In the genomic region with DNA sequence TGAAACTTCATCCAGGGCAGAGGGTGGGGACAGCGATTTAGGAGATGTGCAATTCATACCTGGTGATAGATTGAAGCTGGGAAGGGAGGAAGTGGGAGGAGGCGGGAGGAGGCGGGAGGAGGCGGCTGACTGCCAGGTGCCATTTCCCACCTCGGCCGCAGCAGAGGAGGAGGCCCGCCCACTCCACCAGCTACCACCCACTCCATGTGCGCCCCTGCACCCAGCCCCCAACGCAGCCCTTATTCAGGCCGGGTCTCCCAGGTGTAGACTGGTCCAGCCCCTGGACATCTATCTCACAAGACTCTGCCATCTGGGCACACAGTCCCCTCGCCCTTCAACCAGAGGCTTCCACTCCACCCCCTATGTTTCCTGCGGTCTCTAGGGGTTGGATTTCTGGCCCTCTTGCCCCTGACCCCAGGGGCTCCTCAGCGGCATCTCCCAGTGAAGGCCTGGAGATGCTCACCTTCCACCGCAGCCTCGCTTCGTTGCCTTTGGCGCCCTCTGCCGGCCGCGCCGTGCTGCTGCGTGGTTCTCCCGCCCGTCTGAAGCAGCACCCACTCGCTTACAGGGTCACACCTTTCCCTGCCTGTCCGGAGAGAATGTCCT, we compare ENCODE assay signal across 1 cellular context.
A peak's percentile ranks its signal among the peaks of the same experiment; 100 is the strongest.
TF ChIP-seq lines count a peak whose summit lies in the region.

No MANE protein-coding gene starts in this region.

TF ChIP-seq in HepG2, 621 proteins besides CTCF, POLR2A, EP300 and RAD21 (continued from another document and continues in another):
- TF ChIP-seq, protein P1, sequence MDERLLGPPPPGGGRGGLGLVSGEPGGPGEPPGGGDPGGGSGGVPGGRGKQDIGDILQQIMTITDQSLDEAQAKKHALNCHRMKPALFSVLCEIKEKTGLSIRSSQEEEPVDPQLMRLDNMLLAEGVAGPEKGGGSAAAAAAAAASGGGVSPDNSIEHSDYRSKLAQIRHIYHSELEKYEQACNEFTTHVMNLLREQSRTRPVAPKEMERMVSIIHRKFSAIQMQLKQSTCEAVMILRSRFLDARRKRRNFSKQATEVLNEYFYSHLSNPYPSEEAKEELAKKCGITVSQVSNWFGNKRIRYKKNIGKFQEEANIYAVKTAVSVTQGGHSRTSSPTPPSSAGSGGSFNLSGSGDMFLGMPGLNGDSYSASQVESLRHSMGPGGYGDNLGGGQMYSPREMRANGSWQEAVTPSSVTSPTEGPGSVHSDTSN (CRISPR knock-in tag; IDR thresholded peaks at IDR 0.05), result no peak
- no peak for TF ChIP-seq PAX8 (CRISPR knock-in tag; IDR thresholded peaks at IDR 0.05; ENCODE audit: borderline replicate concordance)
- TF ChIP-seq, protein P2, sequence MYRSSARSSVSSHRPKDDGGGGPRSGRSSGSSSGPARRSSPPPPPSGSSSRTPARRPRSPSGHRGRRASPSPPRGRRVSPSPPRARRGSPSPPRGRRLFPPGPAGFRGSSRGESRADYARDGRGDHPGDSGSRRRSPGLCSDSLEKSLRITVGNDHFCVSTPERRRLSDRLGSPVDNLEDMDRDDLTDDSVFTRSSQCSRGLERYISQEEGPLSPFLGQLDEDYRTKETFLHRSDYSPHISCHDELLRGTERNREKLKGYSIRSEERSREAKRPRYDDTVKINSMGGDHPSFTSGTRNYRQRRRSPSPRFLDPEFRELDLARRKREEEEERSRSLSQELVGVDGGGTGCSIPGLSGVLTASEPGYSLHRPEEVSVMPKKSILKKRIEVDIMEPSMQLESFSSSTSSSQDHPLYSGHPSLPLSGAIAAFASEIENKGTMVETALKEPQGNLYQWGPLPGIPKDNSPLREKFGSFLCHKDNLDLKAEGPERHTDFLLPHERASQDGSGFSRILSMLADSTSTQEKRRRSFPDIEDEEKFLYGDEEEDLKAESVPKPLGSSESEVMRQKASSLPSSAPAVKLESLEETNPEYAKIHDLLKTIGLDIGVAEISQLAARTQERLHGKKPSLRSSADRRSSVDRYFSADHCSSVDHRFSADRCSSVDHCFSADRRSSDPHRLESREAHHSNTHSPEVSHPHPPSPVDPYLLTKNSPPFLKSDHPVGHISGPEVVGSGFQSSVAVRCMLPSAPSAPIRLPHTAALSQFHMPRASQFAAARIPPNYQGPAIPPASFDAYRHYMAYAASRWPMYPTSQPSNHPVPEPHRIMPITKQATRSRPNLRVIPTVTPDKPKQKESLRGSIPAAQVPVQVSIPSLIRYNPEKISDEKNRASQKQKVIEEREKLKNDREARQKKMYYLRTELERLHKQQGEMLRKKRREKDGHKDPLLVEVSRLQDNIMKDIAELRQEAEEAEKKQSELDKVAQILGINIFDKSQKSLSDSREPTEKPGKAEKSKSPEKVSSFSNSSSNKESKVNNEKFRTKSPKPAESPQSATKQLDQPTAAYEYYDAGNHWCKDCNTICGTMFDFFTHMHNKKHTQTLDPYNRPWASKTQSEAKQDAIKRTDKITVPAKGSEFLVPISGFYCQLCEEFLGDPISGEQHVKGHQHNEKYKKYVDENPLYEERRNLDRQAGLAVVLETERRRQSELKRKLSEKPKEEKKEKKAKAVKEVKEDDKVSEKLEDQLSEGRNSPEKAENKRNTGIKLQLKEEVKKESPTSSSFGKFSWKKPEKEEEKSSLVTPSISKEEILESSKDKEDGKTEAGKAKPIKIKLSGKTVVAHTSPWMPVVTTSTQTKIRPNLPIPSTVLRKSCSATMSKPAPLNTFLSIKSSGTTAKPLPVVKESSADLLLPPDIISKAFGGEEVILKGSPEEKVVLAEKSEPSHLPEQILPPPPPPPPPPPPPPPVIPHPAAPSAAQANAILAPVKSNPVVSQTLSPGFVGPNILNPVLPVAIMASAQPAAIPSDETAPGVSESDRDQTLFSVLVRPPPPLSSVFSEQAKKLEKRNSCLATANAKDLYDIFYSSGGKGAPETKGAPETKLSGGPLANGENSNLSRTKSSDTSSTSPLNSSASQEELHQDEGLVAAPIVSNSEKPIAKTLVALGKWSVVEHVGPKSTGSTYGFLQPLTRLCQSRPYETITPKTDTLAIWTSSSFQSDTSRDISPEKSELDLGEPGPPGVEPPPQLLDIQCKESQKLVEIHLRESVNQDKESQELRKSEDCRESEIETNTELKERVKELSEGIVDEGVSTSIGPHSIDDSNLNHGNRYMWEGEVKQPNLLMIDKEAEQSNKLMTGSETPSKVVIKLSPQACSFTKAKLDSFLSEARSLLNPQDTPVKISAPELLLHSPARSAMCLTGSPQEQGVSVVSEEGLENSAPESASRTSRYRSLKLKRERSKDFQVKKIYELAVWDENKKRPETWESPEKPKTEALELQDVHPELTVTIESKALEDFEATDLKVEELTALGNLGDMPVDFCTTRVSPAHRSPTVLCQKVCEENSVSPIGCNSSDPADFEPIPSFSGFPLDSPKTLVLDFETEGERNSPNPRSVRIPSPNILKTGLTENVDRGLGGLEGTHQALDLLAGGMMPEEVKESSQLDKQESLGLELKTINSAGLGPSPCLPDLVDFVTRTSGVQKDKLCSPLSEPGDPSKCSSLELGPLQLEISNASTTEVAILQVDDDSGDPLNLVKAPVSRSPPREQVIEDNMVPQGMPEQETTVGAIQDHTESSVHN (CRISPR knock-in tag; IDR thresholded peaks at IDR 0.05), result no peak
- TF ChIP-seq ZSCAN30 (CRISPR knock-in tag; IDR thresholded peaks at IDR 0.05), result no peak
- TF ChIP-seq ZNF251 (CRISPR knock-in tag; IDR thresholded peaks at IDR 0.05), result no peak
- no peak for TF ChIP-seq ZBTB21 (CRISPR knock-in tag; IDR thresholded peaks at IDR 0.05)
- no peak for TF ChIP-seq ATAD3A (CRISPR knock-in tag; IDR thresholded peaks at IDR 0.05)
- no peak for TF ChIP-seq TMF1 (CRISPR knock-in tag; IDR thresholded peaks at IDR 0.05; ENCODE audit: low read depth)
- 0 out of 2 replicates have a peak, but pooled peaks have one; percentile 28 for TF ChIP-seq GATAD2A (CRISPR knock-in tag; IDR thresholded peaks at IDR 0.05)
- TF ChIP-seq, protein P3, sequence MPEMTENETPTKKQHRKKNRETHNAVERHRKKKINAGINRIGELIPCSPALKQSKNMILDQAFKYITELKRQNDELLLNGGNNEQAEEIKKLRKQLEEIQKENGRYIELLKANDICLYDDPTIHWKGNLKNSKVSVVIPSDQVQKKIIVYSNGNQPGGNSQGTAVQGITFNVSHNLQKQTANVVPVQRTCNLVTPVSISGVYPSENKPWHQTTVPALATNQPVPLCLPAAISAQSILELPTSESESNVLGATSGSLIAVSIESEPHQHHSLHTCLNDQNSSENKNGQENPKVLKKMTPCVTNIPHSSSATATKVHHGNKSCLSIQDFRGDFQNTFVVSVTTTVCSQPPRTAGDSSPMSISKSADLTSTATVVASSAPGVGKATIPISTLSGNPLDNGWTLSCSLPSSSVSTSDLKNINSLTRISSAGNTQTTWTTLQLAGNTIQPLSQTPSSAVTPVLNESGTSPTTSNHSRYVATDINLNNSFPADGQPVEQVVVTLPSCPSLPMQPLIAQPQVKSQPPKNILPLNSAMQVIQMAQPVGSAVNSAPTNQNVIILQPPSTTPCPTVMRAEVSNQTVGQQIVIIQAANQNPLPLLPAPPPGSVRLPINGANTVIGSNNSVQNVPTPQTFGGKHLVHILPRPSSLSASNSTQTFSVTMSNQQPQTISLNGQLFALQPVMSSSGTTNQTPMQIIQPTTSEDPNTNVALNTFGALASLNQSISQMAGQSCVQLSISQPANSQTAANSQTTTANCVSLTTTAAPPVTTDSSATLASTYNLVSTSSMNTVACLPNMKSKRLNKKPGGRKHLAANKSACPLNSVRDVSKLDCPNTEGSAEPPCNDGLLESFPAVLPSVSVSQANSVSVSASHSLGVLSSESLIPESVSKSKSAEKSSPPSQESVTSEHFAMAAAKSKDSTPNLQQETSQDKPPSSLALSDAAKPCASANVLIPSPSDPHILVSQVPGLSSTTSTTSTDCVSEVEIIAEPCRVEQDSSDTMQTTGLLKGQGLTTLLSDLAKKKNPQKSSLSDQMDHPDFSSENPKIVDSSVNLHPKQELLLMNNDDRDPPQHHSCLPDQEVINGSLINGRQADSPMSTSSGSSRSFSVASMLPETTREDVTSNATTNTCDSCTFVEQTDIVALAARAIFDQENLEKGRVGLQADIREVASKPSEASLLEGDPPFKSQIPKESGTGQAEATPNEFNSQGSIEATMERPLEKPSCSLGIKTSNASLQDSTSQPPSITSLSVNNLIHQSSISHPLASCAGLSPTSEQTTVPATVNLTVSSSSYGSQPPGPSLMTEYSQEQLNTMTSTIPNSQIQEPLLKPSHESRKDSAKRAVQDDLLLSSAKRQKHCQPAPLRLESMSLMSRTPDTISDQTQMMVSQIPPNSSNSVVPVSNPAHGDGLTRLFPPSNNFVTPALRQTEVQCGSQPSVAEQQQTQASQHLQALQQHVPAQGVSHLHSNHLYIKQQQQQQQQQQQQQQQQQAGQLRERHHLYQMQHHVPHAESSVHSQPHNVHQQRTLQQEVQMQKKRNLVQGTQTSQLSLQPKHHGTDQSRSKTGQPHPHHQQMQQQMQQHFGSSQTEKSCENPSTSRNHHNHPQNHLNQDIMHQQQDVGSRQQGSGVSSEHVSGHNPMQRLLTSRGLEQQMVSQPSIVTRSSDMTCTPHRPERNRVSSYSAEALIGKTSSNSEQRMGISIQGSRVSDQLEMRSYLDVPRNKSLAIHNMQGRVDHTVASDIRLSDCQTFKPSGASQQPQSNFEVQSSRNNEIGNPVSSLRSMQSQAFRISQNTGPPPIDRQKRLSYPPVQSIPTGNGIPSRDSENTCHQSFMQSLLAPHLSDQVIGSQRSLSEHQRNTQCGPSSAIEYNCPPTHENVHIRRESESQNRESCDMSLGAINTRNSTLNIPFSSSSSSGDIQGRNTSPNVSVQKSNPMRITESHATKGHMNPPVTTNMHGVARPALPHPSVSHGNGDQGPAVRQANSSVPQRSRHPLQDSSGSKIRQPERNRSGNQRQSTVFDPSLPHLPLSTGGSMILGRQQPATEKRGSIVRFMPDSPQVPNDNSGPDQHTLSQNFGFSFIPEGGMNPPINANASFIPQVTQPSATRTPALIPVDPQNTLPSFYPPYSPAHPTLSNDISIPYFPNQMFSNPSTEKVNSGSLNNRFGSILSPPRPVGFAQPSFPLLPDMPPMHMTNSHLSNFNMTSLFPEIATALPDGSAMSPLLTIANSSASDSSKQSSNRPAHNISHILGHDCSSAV (CRISPR knock-in tag; IDR thresholded peaks at IDR 0.05; ENCODE audit: borderline replicate concordance), result no peak
- TF ChIP-seq MEIS1 (CRISPR knock-in tag; IDR thresholded peaks at IDR 0.05; ENCODE audit: borderline replicate concordance), result no peak
- TF ChIP-seq NFE2L2 (IDR thresholded peaks at IDR 0.05; ENCODE audit: low read length), result 0 out of 2 replicates have a peak, but pooled peaks have one; percentile 1
- TF ChIP-seq ZNF775 (CRISPR knock-in tag; IDR thresholded peaks at IDR 0.05; ENCODE audit: borderline replicate concordance), result no peak
- no peak for TF ChIP-seq ZBTB7A (CRISPR knock-in tag; IDR thresholded peaks at IDR 0.05)
- no peak for TF ChIP-seq DZIP1 (CRISPR knock-in tag; IDR thresholded peaks at IDR 0.05)
- TF ChIP-seq ZNF446 (CRISPR knock-in tag; IDR thresholded peaks at IDR 0.05), result no peak
- TF ChIP-seq ZNF136 (CRISPR knock-in tag; IDR thresholded peaks at IDR 0.05; ENCODE audit: low read depth), result no peak
- TF ChIP-seq CBX5 (CRISPR knock-in tag; IDR thresholded peaks at IDR 0.05; ENCODE audit: borderline replicate concordance), result no peak
- TF ChIP-seq ATRX (CRISPR knock-in tag; IDR thresholded peaks at IDR 0.05; ENCODE audit: borderline replicate concordance), result no peak
- no peak for TF ChIP-seq NCOA1 (CRISPR knock-in tag; IDR thresholded peaks at IDR 0.05)
- TF ChIP-seq GABPB1 (CRISPR knock-in tag; IDR thresholded peaks at IDR 0.05), result peak; percentile 53
- TF ChIP-seq, protein P4, sequence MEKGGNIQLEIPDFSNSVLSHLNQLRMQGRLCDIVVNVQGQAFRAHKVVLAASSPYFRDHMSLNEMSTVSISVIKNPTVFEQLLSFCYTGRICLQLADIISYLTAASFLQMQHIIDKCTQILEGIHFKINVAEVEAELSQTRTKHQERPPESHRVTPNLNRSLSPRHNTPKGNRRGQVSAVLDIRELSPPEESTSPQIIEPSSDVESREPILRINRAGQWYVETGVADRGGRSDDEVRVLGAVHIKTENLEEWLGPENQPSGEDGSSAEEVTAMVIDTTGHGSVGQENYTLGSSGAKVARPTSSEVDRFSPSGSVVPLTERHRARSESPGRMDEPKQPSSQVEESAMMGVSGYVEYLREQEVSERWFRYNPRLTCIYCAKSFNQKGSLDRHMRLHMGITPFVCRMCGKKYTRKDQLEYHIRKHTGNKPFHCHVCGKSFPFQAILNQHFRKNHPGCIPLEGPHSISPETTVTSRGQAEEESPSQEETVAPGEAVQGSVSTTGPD (CRISPR knock-in tag; IDR thresholded peaks at IDR 0.05), result no peak
- TF ChIP-seq ZNF737 (CRISPR knock-in tag; IDR thresholded peaks at IDR 0.05; ENCODE audit: borderline replicate concordance), result no peak
- TF ChIP-seq SOX6 (IDR thresholded peaks at IDR 0.05), result no peak
- no peak for TF ChIP-seq SOX6 (CRISPR knock-in tag; IDR thresholded peaks at IDR 0.05)
- TF ChIP-seq, protein P5, sequence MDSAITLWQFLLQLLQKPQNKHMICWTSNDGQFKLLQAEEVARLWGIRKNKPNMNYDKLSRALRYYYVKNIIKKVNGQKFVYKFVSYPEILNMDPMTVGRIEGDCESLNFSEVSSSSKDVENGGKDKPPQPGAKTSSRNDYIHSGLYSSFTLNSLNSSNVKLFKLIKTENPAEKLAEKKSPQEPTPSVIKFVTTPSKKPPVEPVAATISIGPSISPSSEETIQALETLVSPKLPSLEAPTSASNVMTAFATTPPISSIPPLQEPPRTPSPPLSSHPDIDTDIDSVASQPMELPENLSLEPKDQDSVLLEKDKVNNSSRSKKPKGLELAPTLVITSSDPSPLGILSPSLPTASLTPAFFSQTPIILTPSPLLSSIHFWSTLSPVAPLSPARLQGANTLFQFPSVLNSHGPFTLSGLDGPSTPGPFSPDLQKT (CRISPR knock-in tag; IDR thresholded peaks at IDR 0.05; ENCODE audit: borderline replicate concordance), result no peak
